ENCODE assay signal across 23 cellular contexts in genomic region chr17:62162898-62163297, GRCh38.
DNase-seq lines count a peak whose midpoint lies in the region; ATAC-seq and TF ChIP-seq lines count a peak whose summit lies in the region.
"Had no signal": no experiment of that assay in that cellular context is flagged by ENCODE, and none has a peak within 500 bp of the region (broad histone marks: within the 10 kb centered on the region; RNA-seq: fewer than 3 reads in every experiment).

No MANE protein-coding gene starts in this region.

- H3K4me3 Mint-ChIP-seq in endodermal cell: no peak overlapping the region
- H3K4me3 Mint-ChIP-seq: B cell; CD4-positive, CD25-positive, alpha-beta regulatory T cell had no signal

- peaks cover 0 to 13% of the 10 kb centered on the region in 2 experiments; a peak in 2 of 4 replicates for H3K4me1 ChIP-seq in SK-N-SH (ENCODE audit: control insufficient read depth in 1 of 2, insufficient read depth in 2 of 2, low read depth in 1 of 2, low read length in 1 of 2)
- H3K4me1 ChIP-seq in endodermal cell (ENCODE audit: control insufficient read depth, insufficient read depth, low read length): no peaks in the 10 kb centered on the region

- no peak overlapping the region for H3K27ac Mint-ChIP-seq in endodermal cell
- H3K27ac Mint-ChIP-seq: B cell; CD4-positive, CD25-positive, alpha-beta regulatory T cell had no signal

- H3K27me3 Mint-ChIP-seq in endodermal cell (ENCODE audit: insufficient read depth): peaks cover 3% of the 10 kb centered on the region

- no peaks in the 10 kb centered on the region for H3K9me2 ChIP-seq in SK-N-SH

- no peak for ATAC-seq in SK-N-SH treated with all-trans-retinoic acid at 6 μM for 48 hours
- ATAC-seq in GM18870 (IDR thresholded peaks at IDR 0.05; ENCODE audit: unreplicated experiment): no peak

- H3K9me3 ChIP-seq in SK-N-SH (no peaks in the 10 kb centered on the region), endodermal cell (ENCODE audit: control insufficient read depth, low read length) (no peaks in the 10 kb centered on the region)

- H2AFZ ChIP-seq in SK-N-SH (ENCODE audit: low read depth): no peak overlapping the region

- H3K4me3 ChIP-seq in SK-N-SH (ENCODE audit: low read depth in 2 of 2, low read length in 1 of 2) (no peak overlapping the region), endodermal cell (ENCODE audit: low read length) (no peak overlapping the region)
- H3K4me3 ChIP-seq: SK-N-MC had no signal

- H3K79me2 ChIP-seq in SK-N-SH (ENCODE audit: insufficient read depth): no peaks in the 10 kb centered on the region

- H3K27ac ChIP-seq in SK-N-SH (ENCODE audit: low read depth in 2 of 2, low read length in 1 of 2) (no peak overlapping the region), endodermal cell (ENCODE audit: low read depth, low read length) (no peak overlapping the region)
- H3K27ac ChIP-seq: HL-60, SK-N-MC had no signal

- H3K27me3 ChIP-seq in SK-N-SH (ENCODE audit: insufficient read depth): no peaks in the 10 kb centered on the region
- H3K27me3 ChIP-seq in endodermal cell (ENCODE audit: control insufficient read depth, insufficient read depth, low read length, poor library complexity, severe bottlenecking): no peaks in the 10 kb centered on the region

- H3K36me3 ChIP-seq in SK-N-SH (replicated peaks in 1 of 2; ENCODE audit: control insufficient read depth in 1 of 2, insufficient read depth in 2 of 2, low read length in 1 of 2): no peaks in the 10 kb centered on the region
- H3K36me3 ChIP-seq in endodermal cell (ENCODE audit: control insufficient read depth, insufficient read depth, low read length): no peaks in the 10 kb centered on the region

- TF ChIP-seq CTCF in SK-N-SH (IDR thresholded peaks at IDR 0.05): no peak
- TF ChIP-seq CTCF in endodermal cell (conservative IDR thresholded peaks at IDR 0.05): no peak

- POLR2A ChIA-PET in SK-N-SH (lab: Yijun Ruan, JAX): no interaction called here

- no peak for DNase-seq in SK-N-SH
- DNase-seq in NCI-H524 treated with DMSO at 0.1 percent for 48 hours (lab: John Stamatoyannopoulos, UW): peak; percentile 68
- peak; percentile 10 for DNase-seq in endodermal cell
- DNase-seq in ureter (ENCODE audit: low spot score): no peak
- DNase-seq in NCI-H2227 treated with DMSO at 0.1 percent for 48 hours (lab: John Stamatoyannopoulos, UW): no peak
- no peak for DNase-seq in activated naive CD4-positive, alpha-beta T cell treated with Interleukin-2 at 50 U/mL for 16 hours
- DNase-seq: CD4-positive, CD25-positive, alpha-beta regulatory T cell; COR-L47; DMS153; GOT3; HCEC 1CT; KG1; NCI-H1092 treated with DMSO at 0.1 percent for 48 hours; NCI-H1436 treated with DMSO at 0.1 percent for 48 hours; NCI-H2029 treated with DMSO at 0.1 percent for 48 hours; NCI-H446 treated with DMSO at 0.1 percent for 48 hours; NK-92 treated with Interleukin-12 subunit alpha and Interleukin-12 subunit beta, amount 100 ng/mL, for 24 hours; Right ventricle myocardium superior had no signal

- H4K20me1 ChIP-seq in SK-N-SH (ENCODE audit: insufficient read depth): no peaks in the 10 kb centered on the region

- peak in 1 of 2 experiments; percentile 39; a peak in 1 of 4 replicates for TF ChIP-seq EP300 in SK-N-SH (IDR thresholded peaks at IDR 0.05; ENCODE audit: borderline replicate concordance in 1 of 2, low read depth in 1 of 2, low read length in 1 of 2)

- no peaks in the 10 kb centered on the region for H3K9me3 Mint-ChIP-seq in endodermal cell

- H3K9ac ChIP-seq in SK-N-SH (no peak overlapping the region), endodermal cell (ENCODE audit: extremely low read depth, low read length, poor library complexity, severe bottlenecking) (no peak overlapping the region)

- no peaks in the 10 kb centered on the region for H3K36me3 Mint-ChIP-seq in endodermal cell (ENCODE audit: low read depth)
- H3K36me3 Mint-ChIP-seq: CD4-positive, CD25-positive, alpha-beta regulatory T cell had no signal

- H3K4me2 ChIP-seq in SK-N-SH: no peak overlapping the region

- CTCF ChIA-PET in SK-N-SH (lab: Yijun Ruan, JAX): no interaction called here

- no peaks in the 10 kb centered on the region for H3K4me1 Mint-ChIP-seq in endodermal cell
- H3K4me1 Mint-ChIP-seq: B cell had no signal

- H3F3A ChIP-seq in SK-N-SH (replicated peaks; ENCODE audit: insufficient read depth): no peaks in the 10 kb centered on the region

- TF ChIP-seq RAD21 in SK-N-SH (IDR thresholded peaks at IDR 0.05; ENCODE audit: low read length): no peak

- 61% methylated on average over 3 of the region's 3 CpGs for WGBS in SK-N-SH (ENCODE audit: low lambda C conversion rate)
- WGBS in endodermal cell (ENCODE audit: insufficient coverage in 1 of 2, insufficient read length in 1 of 2), 2 experiments: 85 to 87% methylated on average over 2 to 3 of the region's 3 CpGs

TF ChIP-seq in SK-N-SH treated with all-trans-retinoic acid at 6 μM for 48 hours, 23 proteins besides CTCF, POLR2A, EP300 and RAD21:
- TF ChIP-seq SNAI2 (CRISPR knock-in tag; IDR thresholded peaks at IDR 0.05) (peak; percentile 76; the same call in 1 of the 2 replicates), POU6F1 (CRISPR knock-in tag; IDR thresholded peaks at IDR 0.05; ENCODE audit: borderline replicate concordance, low read depth) (no peak), OSR1 (CRISPR knock-in tag; IDR thresholded peaks at IDR 0.05) (no peak), ZC3H10 (CRISPR knock-in tag; IDR thresholded peaks at IDR 0.05) (no peak), ISL1 (CRISPR knock-in tag; IDR thresholded peaks at IDR 0.05) (0 out of 2 replicates have a peak, but pooled peaks have one; percentile 15), TOX (CRISPR knock-in tag; IDR thresholded peaks at IDR 0.05; ENCODE audit: borderline replicate concordance) (no peak), BACH2 (CRISPR knock-in tag; IDR thresholded peaks at IDR 0.05; ENCODE audit: borderline replicate concordance) (no peak)
TF ChIP-seq in SK-N-SH treated with all-trans-retinoic acid at 6 μM for 48 hours: peak in this region for 2.

TF ChIP-seq in SK-N-SH, 30 proteins besides CTCF, POLR2A, EP300 and RAD21:
- TF ChIP-seq RFX5 (IDR thresholded peaks at IDR 0.05; ENCODE audit: low read length): no peak
- TF ChIP-seq GATA2 (CRISPR knock-in tag; IDR thresholded peaks at IDR 0.05): no peak
- TF ChIP-seq MXI1 (IDR thresholded peaks at IDR 0.05; ENCODE audit: low read depth, low read length): no peak
- no peak for TF ChIP-seq FOXJ3 (CRISPR knock-in tag; IDR thresholded peaks at IDR 0.05)
- no peak for TF ChIP-seq TEAD4 (IDR thresholded peaks at IDR 0.05; ENCODE audit: borderline replicate concordance, insufficient read depth)
- no peak for TF ChIP-seq USF2 (IDR thresholded peaks at IDR 0.05; ENCODE audit: borderline replicate concordance, low read depth, low read length)
- no peak for TF ChIP-seq CHD2 (IDR thresholded peaks at IDR 0.05; ENCODE audit: low read length, partially characterized antibody)
- no peak for TF ChIP-seq IRF3 (IDR thresholded peaks at IDR 0.05; ENCODE audit: low read depth, low read length)
- TF ChIP-seq MAX (IDR thresholded peaks at IDR 0.05; ENCODE audit: low read depth): no peak
- no peak for TF ChIP-seq SIN3A (IDR thresholded peaks at IDR 0.05; ENCODE audit: borderline replicate concordance, low read depth, low read length)
- TF ChIP-seq, protein P1, sequence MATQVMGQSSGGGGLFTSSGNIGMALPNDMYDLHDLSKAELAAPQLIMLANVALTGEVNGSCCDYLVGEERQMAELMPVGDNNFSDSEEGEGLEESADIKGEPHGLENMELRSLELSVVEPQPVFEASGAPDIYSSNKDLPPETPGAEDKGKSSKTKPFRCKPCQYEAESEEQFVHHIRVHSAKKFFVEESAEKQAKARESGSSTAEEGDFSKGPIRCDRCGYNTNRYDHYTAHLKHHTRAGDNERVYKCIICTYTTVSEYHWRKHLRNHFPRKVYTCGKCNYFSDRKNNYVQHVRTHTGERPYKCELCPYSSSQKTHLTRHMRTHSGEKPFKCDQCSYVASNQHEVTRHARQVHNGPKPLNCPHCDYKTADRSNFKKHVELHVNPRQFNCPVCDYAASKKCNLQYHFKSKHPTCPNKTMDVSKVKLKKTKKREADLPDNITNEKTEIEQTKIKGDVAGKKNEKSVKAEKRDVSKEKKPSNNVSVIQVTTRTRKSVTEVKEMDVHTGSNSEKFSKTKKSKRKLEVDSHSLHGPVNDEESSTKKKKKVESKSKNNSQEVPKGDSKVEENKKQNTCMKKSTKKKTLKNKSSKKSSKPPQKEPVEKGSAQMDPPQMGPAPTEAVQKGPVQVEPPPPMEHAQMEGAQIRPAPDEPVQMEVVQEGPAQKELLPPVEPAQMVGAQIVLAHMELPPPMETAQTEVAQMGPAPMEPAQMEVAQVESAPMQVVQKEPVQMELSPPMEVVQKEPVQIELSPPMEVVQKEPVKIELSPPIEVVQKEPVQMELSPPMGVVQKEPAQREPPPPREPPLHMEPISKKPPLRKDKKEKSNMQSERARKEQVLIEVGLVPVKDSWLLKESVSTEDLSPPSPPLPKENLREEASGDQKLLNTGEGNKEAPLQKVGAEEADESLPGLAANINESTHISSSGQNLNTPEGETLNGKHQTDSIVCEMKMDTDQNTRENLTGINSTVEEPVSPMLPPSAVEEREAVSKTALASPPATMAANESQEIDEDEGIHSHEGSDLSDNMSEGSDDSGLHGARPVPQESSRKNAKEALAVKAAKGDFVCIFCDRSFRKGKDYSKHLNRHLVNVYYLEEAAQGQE (IDR thresholded peaks at IDR 0.05; ENCODE audit: low read depth, low read length): no peak
- no peak for TF ChIP-seq EZH2phosphoT487 (IDR thresholded peaks at IDR 0.05; ENCODE audit: borderline replicate concordance, low read depth)
TF ChIP-seq in SK-N-SH: peak in this region for 0.

Comparison
In these comparisons a context has a peak if more than half of its experiments do, and no peak if none do; other contexts are left out.
1. DNase-seq: peak in NCI-H524 treated with DMSO at 0.1 percent for 48 hours (single experiment) and endodermal cell (single experiment); none in SK-N-SH (single experiment), ureter (single experiment), NCI-H2227 treated with DMSO at 0.1 percent for 48 hours (single experiment) and activated naive CD4-positive, alpha-beta T cell treated with Interleukin-2 at 50 U/mL for 16 hours (single experiment).